ENCODE assay signal across 1 cellular context in genomic region chr6:32153252-32153834, GRCh38.
TF ChIP-seq lines count a peak whose summit lies in the region.

No MANE protein-coding gene starts in this region.

TF ChIP-seq in HepG2, 621 proteins besides CTCF, POLR2A, EP300 and RAD21 (continued from another document and continues in another):
- TF ChIP-seq, protein P1, sequence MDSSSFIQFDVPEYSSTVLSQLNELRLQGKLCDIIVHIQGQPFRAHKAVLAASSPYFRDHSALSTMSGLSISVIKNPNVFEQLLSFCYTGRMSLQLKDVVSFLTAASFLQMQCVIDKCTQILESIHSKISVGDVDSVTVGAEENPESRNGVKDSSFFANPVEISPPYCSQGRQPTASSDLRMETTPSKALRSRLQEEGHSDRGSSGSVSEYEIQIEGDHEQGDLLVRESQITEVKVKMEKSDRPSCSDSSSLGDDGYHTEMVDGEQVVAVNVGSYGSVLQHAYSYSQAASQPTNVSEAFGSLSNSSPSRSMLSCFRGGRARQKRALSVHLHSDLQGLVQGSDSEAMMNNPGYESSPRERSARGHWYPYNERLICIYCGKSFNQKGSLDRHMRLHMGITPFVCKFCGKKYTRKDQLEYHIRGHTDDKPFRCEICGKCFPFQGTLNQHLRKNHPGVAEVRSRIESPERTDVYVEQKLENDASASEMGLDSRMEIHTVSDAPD (CRISPR knock-in tag; IDR thresholded peaks at IDR 0.05): no peak
- TF ChIP-seq CBX2 (IDR thresholded peaks at IDR 0.05; ENCODE audit: low read depth, low read length) (no peak), CBX2 (CRISPR knock-in tag; IDR thresholded peaks at IDR 0.05; ENCODE audit: low read depth) (no peak), PLSCR1 (CRISPR knock-in tag; IDR thresholded peaks at IDR 0.05; ENCODE audit: borderline replicate concordance) (no peak), HNRNPL (IDR thresholded peaks at IDR 0.05; ENCODE audit: low read depth, low read length) (peak; percentile 91), SRSF4 (IDR thresholded peaks at IDR 0.05; ENCODE audit: low read depth, low read length, poor library complexity, severe bottlenecking) (no peak), MAFK (conservative IDR thresholded peaks at IDR 0.05 in 1 of 2, IDR thresholded peaks at IDR 0.05 in 1 of 2; ENCODE audit: low read length in 2 of 2) (no peak), ZNF33A (CRISPR knock-in tag; IDR thresholded peaks at IDR 0.05; ENCODE audit: borderline replicate concordance) (no peak), KLF6 (CRISPR knock-in tag; IDR thresholded peaks at IDR 0.05) (no peak), MXD4 (CRISPR knock-in tag; IDR thresholded peaks at IDR 0.05) (no peak), ZNF12 (CRISPR knock-in tag; IDR thresholded peaks at IDR 0.05) (0 out of 2 replicates have a peak, but pooled peaks have one; percentile 55), ZNF382 (CRISPR knock-in tag; IDR thresholded peaks at IDR 0.05; ENCODE audit: borderline replicate concordance) (no peak), ZKSCAN1 (IDR thresholded peaks at IDR 0.05; ENCODE audit: low read length) (no peak), ZFY (CRISPR knock-in tag; IDR thresholded peaks at IDR 0.05) (no peak), ZNF263 (CRISPR knock-in tag; IDR thresholded peaks at IDR 0.05) (no peak), WIZ (CRISPR knock-in tag; IDR thresholded peaks at IDR 0.05) (0 out of 2 replicates have a peak, but pooled peaks have one; percentile 2), HDAC1 (CRISPR knock-in tag; IDR thresholded peaks at IDR 0.05) (no peak), ZNF326 (CRISPR knock-in tag; IDR thresholded peaks at IDR 0.05; ENCODE audit: borderline replicate concordance) (no peak), ZNF724P (CRISPR knock-in tag; IDR thresholded peaks at IDR 0.05; ENCODE audit: borderline replicate concordance) (no peak), MAFF (IDR thresholded peaks at IDR 0.05; ENCODE audit: low read depth, low read length) (no peak), ZNF180 (CRISPR knock-in tag; IDR thresholded peaks at IDR 0.05; ENCODE audit: borderline replicate concordance, low read depth) (peak; percentile 81; the same call in 1 of the 2 replicates), ZNF282 (IDR thresholded peaks at IDR 0.05; ENCODE audit: partially characterized antibody) (no peak), GRHL1 (CRISPR knock-in tag; conservative IDR thresholded peaks at IDR 0.05) (no peak), ARID4A (CRISPR knock-in tag; IDR thresholded peaks at IDR 0.05; ENCODE audit: borderline replicate concordance) (no peak), ZNF124 (CRISPR knock-in tag; IDR thresholded peaks at IDR 0.05) (no peak), NFKBIZ (CRISPR knock-in tag; IDR thresholded peaks at IDR 0.05) (no peak), XBP1 (CRISPR knock-in tag; IDR thresholded peaks at IDR 0.05) (no peak), FOXO4 (CRISPR knock-in tag; conservative IDR thresholded peaks at IDR 0.05) (0 out of 2 replicates have a peak, but pooled peaks have one; percentile 60), MTA3 (CRISPR knock-in tag; IDR thresholded peaks at IDR 0.05) (no peak), KDM3A (CRISPR knock-in tag; IDR thresholded peaks at IDR 0.05; ENCODE audit: low read depth) (no peak), MTF2 (CRISPR knock-in tag; IDR thresholded peaks at IDR 0.05; ENCODE audit: borderline replicate concordance) (no peak; the same call in 1 of the 2 replicates), NRL (CRISPR knock-in tag; IDR thresholded peaks at IDR 0.05; ENCODE audit: borderline replicate concordance) (peak; percentile 14; the same call in 1 of the 2 replicates), ZNF441 (CRISPR knock-in tag; IDR thresholded peaks at IDR 0.05; ENCODE audit: borderline replicate concordance) (no peak), NR3C1 (CRISPR knock-in tag; IDR thresholded peaks at IDR 0.05) (no peak), ZNF510 (CRISPR knock-in tag; IDR thresholded peaks at IDR 0.05; ENCODE audit: low read depth) (0 out of 2 replicates have a peak, but pooled peaks have one; percentile 60), ZNF546 (CRISPR knock-in tag; conservative IDR thresholded peaks at IDR 0.05) (no peak), ZNF432 (CRISPR knock-in tag; IDR thresholded peaks at IDR 0.05; ENCODE audit: borderline replicate concordance) (no peak), ZNF296 (CRISPR knock-in tag; conservative IDR thresholded peaks at IDR 0.05) (no peak), CBX5 (CRISPR knock-in tag; IDR thresholded peaks at IDR 0.05; ENCODE audit: borderline replicate concordance) (no peak)
- TF ChIP-seq, protein P2, sequence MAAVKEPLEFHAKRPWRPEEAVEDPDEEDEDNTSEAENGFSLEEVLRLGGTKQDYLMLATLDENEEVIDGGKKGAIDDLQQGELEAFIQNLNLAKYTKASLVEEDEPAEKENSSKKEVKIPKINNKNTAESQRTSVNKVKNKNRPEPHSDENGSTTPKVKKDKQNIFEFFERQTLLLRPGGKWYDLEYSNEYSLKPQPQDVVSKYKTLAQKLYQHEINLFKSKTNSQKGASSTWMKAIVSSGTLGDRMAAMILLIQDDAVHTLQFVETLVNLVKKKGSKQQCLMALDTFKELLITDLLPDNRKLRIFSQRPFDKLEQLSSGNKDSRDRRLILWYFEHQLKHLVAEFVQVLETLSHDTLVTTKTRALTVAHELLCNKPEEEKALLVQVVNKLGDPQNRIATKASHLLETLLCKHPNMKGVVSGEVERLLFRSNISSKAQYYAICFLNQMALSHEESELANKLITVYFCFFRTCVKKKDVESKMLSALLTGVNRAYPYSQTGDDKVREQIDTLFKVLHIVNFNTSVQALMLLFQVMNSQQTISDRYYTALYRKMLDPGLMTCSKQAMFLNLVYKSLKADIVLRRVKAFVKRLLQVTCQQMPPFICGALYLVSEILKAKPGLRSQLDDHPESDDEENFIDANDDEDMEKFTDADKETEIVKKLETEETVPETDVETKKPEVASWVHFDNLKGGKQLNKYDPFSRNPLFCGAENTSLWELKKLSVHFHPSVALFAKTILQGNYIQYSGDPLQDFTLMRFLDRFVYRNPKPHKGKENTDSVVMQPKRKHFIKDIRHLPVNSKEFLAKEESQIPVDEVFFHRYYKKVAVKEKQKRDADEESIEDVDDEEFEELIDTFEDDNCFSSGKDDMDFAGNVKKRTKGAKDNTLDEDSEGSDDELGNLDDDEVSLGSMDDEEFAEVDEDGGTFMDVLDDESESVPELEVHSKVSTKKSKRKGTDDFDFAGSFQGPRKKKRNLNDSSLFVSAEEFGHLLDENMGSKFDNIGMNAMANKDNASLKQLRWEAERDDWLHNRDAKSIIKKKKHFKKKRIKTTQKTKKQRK (IDR thresholded peaks at IDR 0.05; ENCODE audit: low read length): no peak
- TF ChIP-seq, protein P3, sequence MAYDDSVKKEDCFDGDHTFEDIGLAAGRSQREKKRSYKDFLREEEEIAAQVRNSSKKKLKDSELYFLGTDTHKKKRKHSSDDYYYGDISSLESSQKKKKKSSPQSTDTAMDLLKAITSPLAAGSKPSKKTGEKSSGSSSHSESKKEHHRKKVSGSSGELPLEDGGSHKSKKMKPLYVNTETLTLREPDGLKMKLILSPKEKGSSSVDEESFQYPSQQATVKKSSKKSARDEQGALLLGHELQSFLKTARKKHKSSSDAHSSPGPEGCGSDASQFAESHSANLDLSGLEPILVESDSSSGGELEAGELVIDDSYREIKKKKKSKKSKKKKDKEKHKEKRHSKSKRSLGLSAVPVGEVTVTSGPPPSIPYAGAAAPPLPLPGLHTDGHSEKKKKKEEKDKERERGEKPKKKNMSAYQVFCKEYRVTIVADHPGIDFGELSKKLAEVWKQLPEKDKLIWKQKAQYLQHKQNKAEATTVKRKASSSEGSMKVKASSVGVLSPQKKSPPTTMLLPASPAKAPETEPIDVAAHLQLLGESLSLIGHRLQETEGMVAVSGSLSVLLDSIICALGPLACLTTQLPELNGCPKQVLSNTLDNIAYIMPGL (CRISPR knock-in tag; IDR thresholded peaks at IDR 0.05; ENCODE audit: borderline replicate concordance in 1 of 2, low read depth in 1 of 2): no peak
- TF ChIP-seq, protein P4, sequence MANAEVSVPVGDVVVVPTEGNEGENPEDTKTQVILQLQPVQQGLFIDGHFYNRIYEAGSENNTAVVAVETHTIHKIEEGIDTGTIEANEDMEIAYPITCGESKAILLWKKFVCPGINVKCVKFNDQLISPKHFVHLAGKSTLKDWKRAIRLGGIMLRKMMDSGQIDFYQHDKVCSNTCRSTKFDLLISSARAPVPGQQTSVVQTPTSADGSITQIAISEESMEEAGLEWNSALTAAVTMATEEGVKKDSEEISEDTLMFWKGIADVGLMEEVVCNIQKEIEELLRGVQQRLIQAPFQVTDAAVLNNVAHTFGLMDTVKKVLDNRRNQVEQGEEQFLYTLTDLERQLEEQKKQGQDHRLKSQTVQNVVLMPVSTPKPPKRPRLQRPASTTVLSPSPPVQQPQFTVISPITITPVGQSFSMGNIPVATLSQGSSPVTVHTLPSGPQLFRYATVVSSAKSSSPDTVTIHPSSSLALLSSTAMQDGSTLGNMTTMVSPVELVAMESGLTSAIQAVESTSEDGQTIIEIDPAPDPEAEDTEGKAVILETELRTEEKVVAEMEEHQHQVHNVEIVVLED (CRISPR knock-in tag; IDR thresholded peaks at IDR 0.05; ENCODE audit: borderline replicate concordance): no peak
- TF ChIP-seq, protein P5, sequence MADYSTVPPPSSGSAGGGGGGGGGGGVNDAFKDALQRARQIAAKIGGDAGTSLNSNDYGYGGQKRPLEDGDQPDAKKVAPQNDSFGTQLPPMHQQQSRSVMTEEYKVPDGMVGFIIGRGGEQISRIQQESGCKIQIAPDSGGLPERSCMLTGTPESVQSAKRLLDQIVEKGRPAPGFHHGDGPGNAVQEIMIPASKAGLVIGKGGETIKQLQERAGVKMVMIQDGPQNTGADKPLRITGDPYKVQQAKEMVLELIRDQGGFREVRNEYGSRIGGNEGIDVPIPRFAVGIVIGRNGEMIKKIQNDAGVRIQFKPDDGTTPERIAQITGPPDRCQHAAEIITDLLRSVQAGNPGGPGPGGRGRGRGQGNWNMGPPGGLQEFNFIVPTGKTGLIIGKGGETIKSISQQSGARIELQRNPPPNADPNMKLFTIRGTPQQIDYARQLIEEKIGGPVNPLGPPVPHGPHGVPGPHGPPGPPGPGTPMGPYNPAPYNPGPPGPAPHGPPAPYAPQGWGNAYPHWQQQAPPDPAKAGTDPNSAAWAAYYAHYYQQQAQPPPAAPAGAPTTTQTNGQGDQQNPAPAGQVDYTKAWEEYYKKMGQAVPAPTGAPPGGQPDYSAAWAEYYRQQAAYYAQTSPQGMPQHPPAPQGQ (CRISPR knock-in tag; IDR thresholded peaks at IDR 0.05; ENCODE audit: borderline replicate concordance): no peak
- TF ChIP-seq, protein P6, sequence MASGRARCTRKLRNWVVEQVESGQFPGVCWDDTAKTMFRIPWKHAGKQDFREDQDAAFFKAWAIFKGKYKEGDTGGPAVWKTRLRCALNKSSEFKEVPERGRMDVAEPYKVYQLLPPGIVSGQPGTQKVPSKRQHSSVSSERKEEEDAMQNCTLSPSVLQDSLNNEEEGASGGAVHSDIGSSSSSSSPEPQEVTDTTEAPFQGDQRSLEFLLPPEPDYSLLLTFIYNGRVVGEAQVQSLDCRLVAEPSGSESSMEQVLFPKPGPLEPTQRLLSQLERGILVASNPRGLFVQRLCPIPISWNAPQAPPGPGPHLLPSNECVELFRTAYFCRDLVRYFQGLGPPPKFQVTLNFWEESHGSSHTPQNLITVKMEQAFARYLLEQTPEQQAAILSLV (CRISPR knock-in tag; IDR thresholded peaks at IDR 0.05; ENCODE audit: borderline replicate concordance): no peak; the same call in 1 of the 2 replicates
